In the genomic region with DNA sequence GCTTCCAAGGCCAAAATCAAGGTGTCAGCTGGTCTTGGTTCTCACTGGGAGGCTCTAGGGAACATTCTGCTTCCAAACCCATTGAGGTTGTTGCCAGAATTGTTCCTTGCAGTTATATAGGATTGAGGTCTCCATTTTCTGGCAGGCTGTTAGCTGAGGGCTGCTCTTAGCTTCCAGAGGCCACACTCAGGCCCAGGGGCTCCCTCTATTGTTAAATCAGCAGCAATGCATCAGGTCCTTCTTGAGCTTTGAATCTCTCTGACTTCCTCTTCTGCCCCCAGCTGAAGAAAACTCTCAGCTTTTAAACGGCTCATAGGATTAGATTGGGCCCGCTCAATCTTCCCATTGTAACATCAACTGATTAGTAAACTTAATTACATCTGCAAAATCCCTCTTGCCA, we compare ENCODE assay signal across 8 cellular contexts. TPM values are rescaled to one million over a fixed set of nuclear protein-coding genes. Genes with fewer than 3 reads are reported as not detected.
DNase-seq lines count a peak whose midpoint lies in the region; ATAC-seq lines count a peak whose summit lies in the region.

No MANE protein-coding gene starts in this region.

- DNase-seq in A172 (ENCODE audit: low spot score) (peak; percentile 35), G401 (ENCODE audit: low spot score) (peak; percentile 39), NCI-H526 (lab: John Stamatoyannopoulos, UW) (peak; percentile 57 to 91), germinal center (ENCODE audit: low spot score) (peak; percentile 71)
- peak; percentile 20 for DNase-seq in activated CD8-positive, alpha-beta memory T cell treated with anti-CD3 and anti-CD28 coated beads, Interleukin-2, amount 50 U/mL, for 4 hours
- DNase-seq in stimulated activated CD4-positive, alpha-beta T cell treated with anti-CD3 and anti-CD28 coated beads, Interleukin-2, amount 100 ng/mL, for 48 hours, result peak; percentile 7 to 11

- ATAC-seq in HG02938 (IDR thresholded peaks at IDR 0.05; ENCODE audit: unreplicated experiment) (peak; percentile 66), HG02623 (IDR thresholded peaks at IDR 0.05; ENCODE audit: unreplicated experiment) (no peak)

- in situ Hi-C loops in G401 (cut with HindIII; ENCODE audit: low sequenced_read_pairs), result no loop called here

RNA-seq across cellular contexts. Expression of gene BSX, which starts 39.3 kb away (rescaled TPM):
- total RNA-seq in A172 (2014; rRNA removed; shearing (Covaris generic)), result not detected in 2 replicates
- total RNA-seq in G401 (2014; rRNA removed; shearing (Covaris generic)), result not detected in 2 replicates

RNA-seq across cellular contexts. Expression of gene HSPA8, which starts 41.0 kb away (rescaled TPM):
- total RNA-seq in A172 (2014; rRNA removed; shearing (Covaris generic)), result 3,086 and 3,613 TPM in 2 replicates
- 2,144 and 3,148 TPM in 2 replicates for total RNA-seq in G401 (2014; rRNA removed; shearing (Covaris generic))

Comparison
In these comparisons a context has a peak if more than half of its experiments do, and no peak if none do; other contexts are left out.
1. DNase-seq: peak in every context shown above with its lines; median percentile 74 in NCI-H526; 71 in germinal center; 39 in G401; 35 in A172; 20 in activated CD8-positive, alpha-beta memory T cell treated with anti-CD3 and anti-CD28 coated beads, Interleukin-2, amount 50 U/mL, for 4 hours; 9 in stimulated activated CD4-positive, alpha-beta T cell treated with anti-CD3 and anti-CD28 coated beads, Interleukin-2, amount 100 ng/mL, for 48 hours.